16 cellular contexts compared by ENCODE assay signal in the genomic region with DNA sequence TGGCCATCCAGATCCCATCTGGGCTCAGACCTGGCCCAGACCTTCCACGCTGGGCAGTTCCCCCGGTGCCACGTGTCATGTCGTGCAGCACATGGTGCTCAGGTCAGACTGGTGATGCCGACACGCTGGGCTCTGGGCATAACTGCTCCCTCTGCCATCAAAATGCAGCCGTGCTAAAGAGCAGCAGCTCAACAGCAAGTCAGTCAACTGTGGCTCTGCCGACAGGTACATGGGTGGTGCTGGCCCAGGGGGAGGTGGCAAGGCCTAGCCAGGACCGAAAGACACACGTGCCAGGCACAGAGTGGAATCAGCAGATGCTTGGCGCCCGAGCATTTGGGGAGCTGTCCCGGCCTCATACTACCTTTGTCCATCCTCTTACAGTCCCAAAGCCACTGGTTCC. TPM values are rescaled to one million over a fixed set of nuclear protein-coding genes. Genes with fewer than 3 reads are reported as not detected.
DNase-seq lines count a peak whose midpoint lies in the region; ATAC-seq and TF ChIP-seq lines count a peak whose summit lies in the region.
"Had no signal": no experiment of that assay in that cellular context is flagged by ENCODE, and none has a peak within 500 bp of the region (broad histone marks: within the 10 kb centered on the region; RNA-seq: fewer than 3 reads in every experiment).

No MANE protein-coding gene starts in this region.

- WGBS in heart right ventricle, 2 donors = 92 to 93% methylated on average over 13 of the region's 13 CpGs

- no peaks in the 10 kb centered on the region for H3K27me3 Mint-ChIP-seq in activated CD8-positive, alpha-beta T cell treated with anti-CD3 and anti-CD28 coated beads for 36 hours
- H3K27me3 Mint-ChIP-seq in immature natural killer cell (ENCODE audit: low read depth in 3 of 3) = peaks cover 6 to 11% (median 8%) of the 10 kb centered on the region in 3 donors
- H3K27me3 Mint-ChIP-seq: activated CD4-positive, alpha-beta T cell treated with anti-CD3 and anti-CD28 coated beads, Interleukin-2, amount 10 ng/mL, durations not matched to agents 24 days and 14 days; activated naive CD8-positive, alpha-beta T cell treated with anti-CD3 and anti-CD28 coated beads, Interleukin-2, amount 10 ng/mL, durations not matched to agents 7 days and 5 days; dendritic cell treated with granulocyte-macrophage colony-stimulating factor and Interleukin-4, amounts not matched to agents 40 ng/mL and 50 ng/mL, for 4 days had no signal

- peaks cover 15 to 67% (median 46%) of the 10 kb centered on the region in 9 donors for H3K4me1 ChIP-seq in heart right ventricle

- no peak for TF ChIP-seq CTCF in heart right ventricle (IDR thresholded peaks at IDR 0.05)
- TF ChIP-seq CTCF in activated CD8-positive, alpha-beta T cell treated with anti-CD3 and anti-CD28 coated beads for 36 hours (IDR thresholded peaks at IDR 0.05) = no peak

- H3K4me3 ChIP-seq in heart right ventricle = peak overlapping the region in 5 of 10 donors; percentile 61 to 97 (median 86)
- no peak overlapping the region for H3K4me3 ChIP-seq in H7 (ENCODE audit: insufficient read depth, low read depth, low read length)

- H3K27ac ChIP-seq in heart right ventricle (peak overlapping the region; percentile 65 to 98 (median 94)), temporal lobe (ENCODE audit: low read depth, low read length) (peak overlapping the region; percentile 90)
- H3K27ac ChIP-seq: upper lobe of left lung had no signal

- peaks cover 54% of the 10 kb centered on the region for H3K4me1 Mint-ChIP-seq in activated CD8-positive, alpha-beta T cell treated with anti-CD3 and anti-CD28 coated beads for 36 hours (ENCODE audit: low read depth)
- H3K4me1 Mint-ChIP-seq in immature natural killer cell = peaks cover 58 to 67% of the 10 kb centered on the region in 2 donors

- peak in 1 of 8 donors; percentile 4 for ATAC-seq in heart right ventricle
- ATAC-seq in activated CD8-positive, alpha-beta T cell treated with anti-CD3 and anti-CD28 coated beads for 36 hours = no peak

- POLR2A ChIA-PET in activated CD8-positive, alpha-beta T cell treated with anti-CD3 and anti-CD28 coated beads for 36 hours (lab: Charles Lee) = interaction anchor here (0.6 to 1.9 kb wide), 7 partner anchors 10 to 200 kb away, joined by 3 to 10 read pairs (median 4); partner anchors contain the start of genes PRPF40B and SPATS2

- peak overlapping the region; percentile 100 for H3K4me3 Mint-ChIP-seq in activated CD8-positive, alpha-beta T cell treated with anti-CD3 and anti-CD28 coated beads for 36 hours
- H3K4me3 Mint-ChIP-seq in immature natural killer cell = peak overlapping the region in 3 of 5 donors; percentile 6 to 61 (median 33)

- H3K36me3 Mint-ChIP-seq in activated CD8-positive, alpha-beta T cell treated with anti-CD3 and anti-CD28 coated beads for 36 hours (ENCODE audit: low read depth) = peaks cover 28% of the 10 kb centered on the region
- H3K36me3 Mint-ChIP-seq in immature natural killer cell = peaks cover 5 to 17% (median 9%) of the 10 kb centered on the region in 3 donors

- H3K36me3 ChIP-seq in heart right ventricle (peaks cover 0 to 50% (median 34%) of the 10 kb centered on the region in 9 donors), H7 (replicated peaks; ENCODE audit: control insufficient read depth, insufficient read depth, low read length) (peaks cover 30% of the 10 kb centered on the region)

- DNase-seq in heart right ventricle (no peak), cardiac septum (ENCODE audit: low spot score) (no peak), immature natural killer cell (no peak), GM03348 (ENCODE audit: low spot score) (no peak), NCI-H446 (lab: John Stamatoyannopoulos, UW) (no peak), H7 (no peak)
- DNase-seq in activated CD8-positive, alpha-beta T cell treated with anti-CD3 and anti-CD28 coated beads for 36 hours = no peak
- DNase-seq: activated CD4-positive, alpha-beta T cell treated with anti-CD3 and anti-CD28 coated beads, Interleukin-2, amount 10 ng/mL, durations not matched to agents 24 days and 14 days; activated naive CD8-positive, alpha-beta T cell treated with anti-CD3 and anti-CD28 coated beads, Interleukin-2, amount 10 ng/mL, durations not matched to agents 7 days and 5 days; C1 segment of cervical spinal cord; GDM1; NCI-H524 treated with DMSO at 0.1 percent for 48 hours; upper lobe of left lung had no signal

- CTCF ChIA-PET in activated CD8-positive, alpha-beta T cell treated with anti-CD3 and anti-CD28 coated beads for 36 hours (lab: Charles Lee) = interaction anchor here (1.0 to 2.4 kb wide), 5 partner anchors 13 to 220 kb away, joined by 3 to 11 read pairs (median 3); partner anchors contain the start of gene PRPF40B

- H3K27me3 ChIP-seq in heart right ventricle = no peaks in the 10 kb centered on the region
- no peaks in the 10 kb centered on the region for H3K27me3 ChIP-seq in H7 (ENCODE audit: control insufficient read depth, insufficient read depth, low read length)
- H3K27me3 ChIP-seq: upper lobe of left lung had no signal

- intact Hi-C loops in heart right ventricle (cut with DNase I) (loop anchor here in 1 of 10 donors (5.0 kb wide), 1 partner anchor 504 kb away; the partner anchor contains the start of gene KMT2D), cardiac septum (cut with DNase I) (no loop called here)
- intact Hi-C loops in activated CD8-positive, alpha-beta T cell treated with anti-CD3 and anti-CD28 coated beads for 36 hours (cut with micrococcal nuclease) = no loop called here

- H3K27ac Mint-ChIP-seq in activated CD8-positive, alpha-beta T cell treated with anti-CD3 and anti-CD28 coated beads for 36 hours = no peak overlapping the region
- peak overlapping the region in 2 of 6 donors; percentile 64 to 68 for H3K27ac Mint-ChIP-seq in immature natural killer cell

- H3K9me3 Mint-ChIP-seq in activated CD8-positive, alpha-beta T cell treated with anti-CD3 and anti-CD28 coated beads for 36 hours = no peaks in the 10 kb centered on the region
- H3K9me3 Mint-ChIP-seq in immature natural killer cell = no peaks in the 10 kb centered on the region
- H3K9me3 Mint-ChIP-seq: activated CD4-positive, alpha-beta T cell treated with anti-CD3 and anti-CD28 coated beads, Interleukin-2, amount 10 ng/mL, durations not matched to agents 24 days and 14 days; activated naive CD8-positive, alpha-beta T cell treated with anti-CD3 and anti-CD28 coated beads, Interleukin-2, amount 10 ng/mL, durations not matched to agents 7 days and 5 days; dendritic cell treated with granulocyte-macrophage colony-stimulating factor and Interleukin-4, amounts not matched to agents 40 ng/mL and 50 ng/mL, for 4 days had no signal

- no peaks in the 10 kb centered on the region for H3K9me3 ChIP-seq in heart right ventricle
- H3K9me3 ChIP-seq: upper lobe of left lung had no signal

RNA-seq across cellular contexts. Expression of gene MCRS1, which starts 1.6 kb away (rescaled TPM):
- total RNA-seq in heart right ventricle (100 to 1,000 TPM in 1 of 10 donors, 10 to 100 TPM in 9; 72.6 to 118 (median 82.2) TPM), cardiac septum (118 TPM), temporal lobe (26.8 TPM)
- polyA plus RNA-seq in heart right ventricle (10 to 100 TPM; 73.3 to 94.7 TPM), immature natural killer cell (100 to 1,000 TPM in 1 of 3 donors, 10 to 100 TPM in 2; 76.3 to 101 (median 88.2) TPM)
- total RNA-seq in activated CD8-positive, alpha-beta T cell treated with anti-CD3 and anti-CD28 coated beads for 36 hours = 10 to 100 TPM; 57.1 to 61.1 TPM
- total RNA-seq in H7 (2014; rRNA removed; shearing (Covaris generic)) = 113 and 124 TPM in 2 replicates

RNA-seq across cellular contexts. Expression of gene KCNH3, which starts 27.5 kb away (rescaled TPM):
- total RNA-seq in heart right ventricle (1 to 10 TPM in 1 of 10 donors, under 1 TPM in 9; 0.16 to 1.2 (median 0.26) TPM), cardiac septum (0.97 TPM), temporal lobe (3.2 TPM)
- polyA plus RNA-seq in heart right ventricle (1 to 10 TPM in 1 of 2 donors, under 1 TPM in 1; 0.17 to 2.0 TPM), immature natural killer cell (1 to 10 TPM in 1 of 3 donors, under 1 TPM in 1, not detected in 1; 0.96 to 1.1 TPM)
- 1 to 10 TPM; 8.0 to 9.1 TPM for total RNA-seq in activated CD8-positive, alpha-beta T cell treated with anti-CD3 and anti-CD28 coated beads for 36 hours
- 0.97 TPM in 1 of 2 replicates, not detected in the other for total RNA-seq in H7 (2014; rRNA removed; shearing (Covaris generic))
- total RNA-seq: glomerular endothelial cell had no signal

RNA-seq across cellular contexts. Expression of gene FAM186B, which starts 39.1 kb away (rescaled TPM):
- total RNA-seq in heart right ventricle = 1 to 10 TPM in 2 of 10 donors, under 1 TPM in 8; 0.25 to 1.5 (median 0.78) TPM
- polyA plus RNA-seq in heart right ventricle = under 1 TPM; 0.04 to 0.22 TPM
- 0.48 TPM for total RNA-seq in cardiac septum
- not detected for total RNA-seq in activated CD8-positive, alpha-beta T cell treated with anti-CD3 and anti-CD28 coated beads for 36 hours
- polyA plus RNA-seq in immature natural killer cell = not detected
- not detected for total RNA-seq in temporal lobe
- 0.11 and 0.21 TPM in 2 replicates for total RNA-seq in H7 (2014; rRNA removed; shearing (Covaris generic))

RNA-seq across cellular contexts. Expression of gene PRPF40B, which starts 57.0 kb away (rescaled TPM):
- 10 to 100 TPM; 16.8 to 26.2 (median 21.6) TPM for total RNA-seq in heart right ventricle
- polyA plus RNA-seq in heart right ventricle = 10 to 100 TPM; 13.4 to 37.5 TPM
- total RNA-seq in cardiac septum = 30.1 TPM
- 1 to 10 TPM; 4.9 to 5.6 TPM for total RNA-seq in activated CD8-positive, alpha-beta T cell treated with anti-CD3 and anti-CD28 coated beads for 36 hours
- 1 to 10 TPM; 2.4 to 3.2 (median 2.8) TPM for polyA plus RNA-seq in immature natural killer cell
- 13.8 TPM for total RNA-seq in temporal lobe
- 22.9 and 28.9 TPM in 2 replicates for total RNA-seq in H7 (2014; rRNA removed; shearing (Covaris generic))
